ENCODE assay signal across 21 cellular contexts in genomic region chr2:187976667-187977333, GRCh38.
"Had no signal": no experiment of that assay in that cellular context is flagged by ENCODE, and none has a peak within 500 bp of the region (broad histone marks: within the 10 kb centered on the region; RNA-seq: fewer than 3 reads in every experiment).

No MANE protein-coding gene starts in this region.

- H3K27ac Mint-ChIP-seq: naive thymus-derived CD8-positive, alpha-beta T cell; stimulated activated effector memory CD8-positive, alpha-beta T cell treated with anti-CD3 and anti-CD28 coated beads, Interleukin-12 subunit alpha, Interleukin-12 subunit beta, amount 100 ng/mL, for 72 hours had no signal

- H3K27me3 ChIP-seq: foreskin keratinocyte, hepatocyte, right lobe of liver, tibial nerve had no signal

- H3K36me3 ChIP-seq: prostate gland, right lobe of liver, tibial nerve had no signal

- H3K79me2 ChIP-seq: hepatocyte, parathyroid adenoma had no signal

- ATAC-seq: foreskin keratinocyte; left colon; mucosa of descending colon; naive thymus-derived CD8-positive, alpha-beta T cell; right lobe of liver; stimulated activated effector memory CD8-positive, alpha-beta T cell treated with anti-CD3 and anti-CD28 coated beads, Interleukin-12 subunit alpha, Interleukin-12 subunit beta, amount 100 ng/mL, for 72 hours; stimulated activated naive CD8-positive, alpha-beta T cell treated with anti-CD3 and anti-CD28 coated beads, Interleukin-15, Interleukin-2, amounts not matched to agents 100 U/mL and 50 U/mL, for 24 hours had no signal

- FAIRE-seq: endothelial cell of umbilical vein had no signal

- H3K4me1 Mint-ChIP-seq: naive thymus-derived CD8-positive, alpha-beta T cell; neural crest cell; stimulated activated effector memory CD8-positive, alpha-beta T cell treated with anti-CD3 and anti-CD28 coated beads, Interleukin-12 subunit alpha, Interleukin-12 subunit beta, amount 100 ng/mL, for 72 hours had no signal

- DNase-seq: effector CD4-positive, alpha-beta T cell; endodermal cell; erythroblast; foreskin keratinocyte; left colon; mammary epithelial cell; mucosa of descending colon; naive thymus-derived CD8-positive, alpha-beta T cell; occipital lobe; right lobe of liver; stimulated activated CD4-positive, alpha-beta T cell treated with anti-CD3 and anti-CD28 coated beads, Interleukin-4, amount 100 ng/mL, for 1 hour; stimulated activated CD8-positive, alpha-beta memory T cell treated with anti-CD3 and anti-CD28 coated beads, Interleukin-4, amount 100 ng/mL, for 48 hours; stimulated activated naive CD8-positive, alpha-beta T cell treated with anti-CD3 and anti-CD28 coated beads, Interleukin-15, Interleukin-2, amounts not matched to agents 100 U/mL and 50 U/mL, for 24 hours had no signal

- H3K4me2 ChIP-seq: hepatocyte had no signal

- H3K9ac ChIP-seq: parathyroid adenoma had no signal

- H2AFZ ChIP-seq: hepatocyte, parathyroid adenoma had no signal

- H3K4me3 ChIP-seq: coronary artery, hepatocyte, mucosa of descending colon, prostate gland, right lobe of liver, tibial nerve had no signal

- H3K9me3 ChIP-seq: mucosa of descending colon, prostate gland, right lobe of liver, tibial nerve had no signal

- H3K4me1 ChIP-seq: foreskin keratinocyte, parathyroid adenoma, prostate gland, tibial nerve had no signal

- H3K9me3 Mint-ChIP-seq: endodermal cell; naive thymus-derived CD8-positive, alpha-beta T cell; stimulated activated effector memory CD8-positive, alpha-beta T cell treated with anti-CD3 and anti-CD28 coated beads, Interleukin-12 subunit alpha, Interleukin-12 subunit beta, amount 100 ng/mL, for 72 hours had no signal

- H3K27me3 Mint-ChIP-seq: naive thymus-derived CD8-positive, alpha-beta T cell had no signal

- H3K36me3 Mint-ChIP-seq: naive thymus-derived CD8-positive, alpha-beta T cell; stimulated activated effector memory CD8-positive, alpha-beta T cell treated with anti-CD3 and anti-CD28 coated beads, Interleukin-12 subunit alpha, Interleukin-12 subunit beta, amount 100 ng/mL, for 72 hours had no signal

- H3K4me3 Mint-ChIP-seq: endodermal cell; naive thymus-derived CD8-positive, alpha-beta T cell; neural crest cell; stimulated activated effector memory CD8-positive, alpha-beta T cell treated with anti-CD3 and anti-CD28 coated beads, Interleukin-12 subunit alpha, Interleukin-12 subunit beta, amount 100 ng/mL, for 72 hours had no signal

- H3K27ac ChIP-seq: coronary artery, foreskin keratinocyte, hepatocyte, parathyroid adenoma, prostate gland, right lobe of liver, tibial nerve had no signal
